In the genomic region with DNA sequence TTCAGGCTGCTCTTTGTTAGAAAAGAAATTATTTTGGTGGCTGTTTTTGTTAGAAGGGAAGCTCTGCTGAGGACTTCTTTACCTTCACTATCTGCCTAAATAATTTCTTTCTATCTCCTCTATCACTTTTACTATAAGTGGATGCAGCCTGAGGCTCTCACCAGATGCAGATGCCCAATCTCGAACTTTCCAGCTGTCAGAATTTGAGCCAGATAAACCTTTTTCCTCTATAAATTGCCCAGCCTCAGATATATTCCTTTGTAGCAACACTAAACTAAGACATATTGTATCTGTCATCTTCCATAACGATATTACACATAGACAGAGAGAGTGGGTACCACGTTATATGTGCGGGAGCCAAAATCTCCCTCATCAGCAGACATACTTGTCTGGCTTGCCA, we compare ENCODE assay signal across 9 cellular contexts. TPM values are rescaled to one million over a fixed set of nuclear protein-coding genes. Genes with fewer than 3 reads are reported as not detected.
"Had no signal": no experiment of that assay in that cellular context is flagged by ENCODE, and none has a peak within 500 bp of the region (broad histone marks: within the 10 kb centered on the region; RNA-seq: fewer than 3 reads in every experiment).

No MANE protein-coding gene starts in this region.

- H3K36me3 ChIP-seq: HAP-1 had no signal

- H3K4me3 ChIP-seq: GM23248, GM23338, HAP-1 had no signal

- H3K9ac ChIP-seq: GM23248 had no signal

- H3K9me3 ChIP-seq: HAP-1 had no signal

- H3K4me1 ChIP-seq: HAP-1 had no signal

- H3K27ac ChIP-seq: GM23248 had no signal

- H2AFZ ChIP-seq: GM23248, GM23338 had no signal

- DNase-seq: GM23248, GOT3, H7, H9, HCEC 1CT, HFFc6 had no signal

- ATAC-seq: HCT116 had no signal

- H3K4me2 ChIP-seq: GM23338 had no signal

RNA-seq across cellular contexts. Expression of gene CDH8, which starts 15.7 kb away (rescaled TPM):
- polyA plus RNA-seq: GM23248 had no signal
